In the genomic region with DNA sequence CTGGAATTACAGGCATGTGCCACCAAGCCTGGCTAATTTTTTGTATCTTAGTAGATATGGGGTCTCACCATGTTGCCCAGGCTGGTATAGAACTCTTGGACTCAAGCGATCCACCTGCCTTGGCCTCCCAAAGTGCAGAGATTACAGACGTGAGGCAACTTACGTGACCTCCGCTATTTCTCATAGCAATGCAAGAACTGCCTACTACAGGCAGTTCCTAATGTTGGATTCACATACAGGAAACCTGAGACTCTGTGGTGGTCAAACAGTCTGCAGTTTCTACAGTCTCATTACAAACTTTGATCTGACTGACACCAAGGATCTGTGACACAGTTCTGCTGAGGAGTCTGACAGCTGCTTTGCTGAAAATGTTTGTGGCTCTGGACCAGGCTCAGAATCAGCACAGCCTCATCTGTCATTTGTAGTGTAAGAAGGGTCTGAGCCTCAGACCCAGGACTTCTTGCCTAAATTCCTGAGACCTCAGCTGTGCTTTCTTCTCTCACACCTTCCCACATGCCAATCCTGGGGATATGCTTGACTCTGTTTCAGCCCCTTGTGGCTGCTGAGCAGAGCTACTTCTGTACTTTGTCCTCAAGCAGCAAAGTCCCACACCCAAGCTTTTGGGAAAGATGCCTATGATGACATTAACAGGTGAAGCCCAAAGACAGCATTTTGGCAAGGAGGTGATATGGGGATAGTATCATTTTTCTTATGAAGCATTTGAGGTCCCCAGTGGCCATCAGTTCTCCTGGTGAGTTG, we compare ENCODE assay signal across 1 cellular context.
TF ChIP-seq lines count a peak whose summit lies in the region.

No MANE protein-coding gene starts in this region.

TF ChIP-seq in GM23338, 12 proteins besides CTCF, POLR2A, EP300 and RAD21 (continued from another document):
- no peak for TF ChIP-seq REST (IDR thresholded peaks at IDR 0.05; ENCODE audit: unreplicated experiment)
- TF ChIP-seq, protein P1, sequence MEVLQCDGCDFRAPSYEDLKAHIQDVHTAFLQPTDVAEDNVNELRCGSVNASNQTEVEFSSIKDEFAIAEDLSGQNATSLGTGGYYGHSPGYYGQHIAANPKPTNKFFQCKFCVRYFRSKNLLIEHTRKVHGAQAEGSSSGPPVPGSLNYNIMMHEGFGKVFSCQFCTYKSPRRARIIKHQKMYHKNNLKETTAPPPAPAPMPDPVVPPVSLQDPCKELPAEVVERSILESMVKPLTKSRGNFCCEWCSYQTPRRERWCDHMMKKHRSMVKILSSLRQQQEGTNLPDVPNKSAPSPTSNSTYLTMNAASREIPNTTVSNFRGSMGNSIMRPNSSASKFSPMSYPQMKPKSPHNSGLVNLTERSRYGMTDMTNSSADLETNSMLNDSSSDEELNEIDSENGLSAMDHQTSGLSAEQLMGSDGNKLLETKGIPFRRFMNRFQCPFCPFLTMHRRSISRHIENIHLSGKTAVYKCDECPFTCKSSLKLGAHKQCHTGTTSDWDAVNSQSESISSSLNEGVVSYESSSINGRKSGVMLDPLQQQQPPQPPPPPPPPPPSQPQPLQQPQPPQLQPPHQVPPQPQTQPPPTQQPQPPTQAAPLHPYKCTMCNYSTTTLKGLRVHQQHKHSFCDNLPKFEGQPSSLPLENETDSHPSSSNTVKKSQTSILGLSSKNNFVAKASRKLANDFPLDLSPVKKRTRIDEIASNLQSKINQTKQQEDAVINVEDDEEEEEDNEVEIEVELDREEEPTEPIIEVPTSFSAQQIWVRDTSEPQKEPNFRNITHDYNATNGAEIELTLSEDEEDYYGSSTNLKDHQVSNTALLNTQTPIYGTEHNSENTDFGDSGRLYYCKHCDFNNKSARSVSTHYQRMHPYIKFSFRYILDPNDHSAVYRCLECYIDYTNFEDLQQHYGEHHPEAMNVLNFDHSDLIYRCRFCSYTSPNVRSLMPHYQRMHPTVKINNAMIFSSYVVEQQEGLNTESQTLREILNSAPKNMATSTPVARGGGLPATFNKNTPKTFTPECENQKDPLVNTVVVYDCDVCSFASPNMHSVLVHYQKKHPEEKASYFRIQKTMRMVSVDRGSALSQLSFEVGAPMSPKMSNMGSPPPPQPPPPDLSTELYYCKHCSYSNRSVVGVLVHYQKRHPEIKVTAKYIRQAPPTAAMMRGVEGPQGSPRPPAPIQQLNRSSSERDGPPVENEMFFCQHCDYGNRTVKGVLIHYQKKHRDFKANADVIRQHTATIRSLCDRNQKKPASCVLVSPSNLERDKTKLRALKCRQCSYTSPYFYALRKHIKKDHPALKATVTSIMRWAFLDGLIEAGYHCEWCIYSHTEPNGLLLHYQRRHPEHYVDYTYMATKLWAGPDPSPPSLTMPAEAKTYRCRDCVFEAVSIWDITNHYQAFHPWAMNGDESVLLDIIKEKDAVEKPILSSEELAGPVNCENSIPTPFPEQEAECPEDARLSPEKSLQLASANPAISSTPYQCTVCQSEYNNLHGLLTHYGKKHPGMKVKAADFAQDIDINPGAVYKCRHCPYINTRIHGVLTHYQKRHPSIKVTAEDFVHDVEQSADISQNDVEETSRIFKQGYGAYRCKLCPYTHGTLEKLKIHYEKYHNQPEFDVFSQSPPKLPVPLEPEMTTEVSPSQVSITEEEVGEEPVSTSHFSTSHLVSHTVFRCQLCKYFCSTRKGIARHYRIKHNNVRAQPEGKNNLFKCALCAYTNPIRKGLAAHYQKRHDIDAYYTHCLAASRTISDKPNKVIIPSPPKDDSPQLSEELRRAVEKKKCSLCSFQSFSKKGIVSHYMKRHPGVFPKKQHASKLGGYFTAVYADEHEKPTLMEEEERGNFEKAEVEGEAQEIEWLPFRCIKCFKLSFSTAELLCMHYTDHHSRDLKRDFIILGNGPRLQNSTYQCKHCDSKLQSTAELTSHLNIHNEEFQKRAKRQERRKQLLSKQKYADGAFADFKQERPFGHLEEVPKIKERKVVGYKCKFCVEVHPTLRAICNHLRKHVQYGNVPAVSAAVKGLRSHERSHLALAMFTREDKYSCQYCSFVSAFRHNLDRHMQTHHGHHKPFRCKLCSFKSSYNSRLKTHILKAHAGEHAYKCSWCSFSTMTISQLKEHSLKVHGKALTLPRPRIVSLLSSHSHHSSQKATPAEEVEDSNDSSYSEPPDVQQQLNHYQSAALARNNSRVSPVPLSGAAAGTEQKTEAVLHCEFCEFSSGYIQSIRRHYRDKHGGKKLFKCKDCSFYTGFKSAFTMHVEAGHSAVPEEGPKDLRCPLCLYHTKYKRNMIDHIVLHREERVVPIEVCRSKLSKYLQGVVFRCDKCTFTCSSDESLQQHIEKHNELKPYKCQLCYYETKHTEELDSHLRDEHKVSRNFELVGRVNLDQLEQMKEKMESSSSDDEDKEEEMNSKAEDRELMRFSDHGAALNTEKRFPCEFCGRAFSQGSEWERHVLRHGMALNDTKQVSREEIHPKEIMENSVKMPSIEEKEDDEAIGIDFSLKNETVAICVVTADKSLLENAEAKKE (CRISPR knock-in tag; IDR thresholded peaks at IDR 0.05) = no peak
- no peak for TF ChIP-seq ETS1 (IDR thresholded peaks at IDR 0.05)
- no peak for TF ChIP-seq EZH2 (IDR thresholded peaks at IDR 0.05; ENCODE audit: low read depth, unreplicated experiment)
- TF ChIP-seq POLR2AphosphoS5 (IDR thresholded peaks at IDR 0.05; ENCODE audit: low read depth) = no peak
